Comparison of ENCODE assay signal across 12 cellular contexts in the genomic region with DNA sequence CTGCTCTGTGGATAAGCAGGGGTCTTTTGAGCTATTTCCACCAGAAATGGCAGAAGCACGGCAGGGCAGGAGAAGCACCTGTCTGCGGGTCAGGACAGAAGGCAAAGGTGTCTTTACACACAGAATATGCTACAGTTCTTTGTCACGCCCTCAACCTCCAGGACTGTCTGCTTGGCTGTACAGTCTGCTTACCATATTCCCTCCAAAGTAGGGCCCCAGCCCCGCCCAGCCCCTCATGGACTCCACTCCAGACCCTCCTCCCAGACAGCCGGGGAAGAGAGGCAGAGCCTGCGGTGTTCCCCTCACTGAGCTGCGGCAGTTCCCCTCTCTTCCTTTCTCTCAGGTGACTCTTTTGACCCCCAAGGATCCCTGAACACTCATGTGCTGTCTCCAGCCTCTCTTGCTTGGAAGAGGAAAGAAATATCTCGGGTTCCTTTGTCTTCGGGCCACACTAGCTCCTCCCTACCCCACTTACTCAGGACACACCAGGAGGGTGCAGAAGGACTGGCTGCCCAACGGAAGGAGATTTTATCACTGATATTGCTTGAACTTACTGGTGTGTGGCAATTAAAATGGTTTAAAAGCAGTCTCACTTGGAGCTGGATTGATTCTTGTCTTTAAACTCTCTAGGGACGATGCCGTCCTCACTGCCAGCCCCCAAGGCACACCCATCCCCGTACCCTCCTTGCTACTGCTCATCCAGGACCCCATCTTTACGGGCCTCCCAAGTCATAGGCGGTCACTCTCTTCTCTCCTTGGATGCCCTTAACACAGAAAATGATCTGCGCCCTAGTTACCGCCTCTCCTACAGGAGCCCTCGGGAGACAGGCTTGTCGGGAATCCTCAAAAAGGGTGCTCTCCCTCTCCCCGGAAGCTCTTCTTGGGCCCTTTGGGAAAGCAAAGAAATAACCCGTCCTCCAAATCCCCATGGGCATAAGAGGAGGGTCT.
DNase-seq lines count a peak whose midpoint lies in the region; ATAC-seq and TF ChIP-seq lines count a peak whose summit lies in the region.
"Had no signal": no experiment of that assay in that cellular context is flagged by ENCODE, and none has a peak within 500 bp of the region (broad histone marks: within the 10 kb centered on the region; RNA-seq: fewer than 3 reads in every experiment).

No MANE protein-coding gene starts in this region.

- H3K9ac ChIP-seq in H9 (ENCODE audit: extremely low read depth, insufficient read length, low read length) (no peak overlapping the region), SK-N-MC (ENCODE audit: insufficient read length) (peak overlapping the region; percentile 20)
- H3K9ac ChIP-seq: SK-N-SH had no signal

- H3K9me3 Mint-ChIP-seq in H9 (no peaks in the 10 kb centered on the region), glutamatergic neuron (ENCODE audit: unreplicated experiment) (peaks cover 21% of the 10 kb centered on the region)

- H3K27ac ChIP-seq in H9 (ENCODE audit: insufficient read length, low read depth, low read length) (no peak overlapping the region), SK-N-MC (no peak overlapping the region), spleen (peak overlapping the region in 7 of 8 donors; percentile 88 to 94 (median 90)), ovary (no peak overlapping the region)

- H3K4me3 Mint-ChIP-seq in H9 (no peak overlapping the region), glutamatergic neuron (ENCODE audit: unreplicated experiment) (peak overlapping the region; percentile 12)

- intact Hi-C loops in spleen (cut with DNase I; ENCODE audit: low total_unique reads): no loop called here
- intact Hi-C loops in ovary (cut with DNase I): no loop called here

- no peaks in the 10 kb centered on the region for H4K20me1 ChIP-seq in H9 (ENCODE audit: control insufficient read depth, insufficient read depth, insufficient read length)

- no peak overlapping the region for H3K23ac ChIP-seq in H9 (ENCODE audit: insufficient read length, low read depth, low read length)

- H3K4me1 Mint-ChIP-seq in H9 (peaks cover 46 to 48% of the 10 kb centered on the region in 2 experiments), glutamatergic neuron (ENCODE audit: low read depth, unreplicated experiment) (peaks cover 53% of the 10 kb centered on the region)

- no peak overlapping the region for H2BK5ac ChIP-seq in H9 (ENCODE audit: insufficient read length, low read length)

- H3T11ph ChIP-seq in H9 (ENCODE audit: low read length): no peak overlapping the region

- H3K79me1 ChIP-seq in H9 (ENCODE audit: insufficient read depth, low read depth, low read length, poor library complexity, severe bottlenecking): no peaks in the 10 kb centered on the region

- H3K27ac Mint-ChIP-seq in H9 (peak overlapping the region; percentile 15 to 84 (median 53); a peak in 3 of 7 replicates), glutamatergic neuron (ENCODE audit: unreplicated experiment) (peak overlapping the region; percentile 7)

- H3K4ac ChIP-seq in H9 (ENCODE audit: low read depth, low read length): no peak overlapping the region

- TF ChIP-seq POLR2A in spleen (IDR thresholded peaks at IDR 0.05) (no peak), ovary (IDR thresholded peaks at IDR 0.05) (no peak)

- no peak overlapping the region for H2AFZ ChIP-seq in H9 (ENCODE audit: low read length)

- H4K91ac ChIP-seq in H9 (ENCODE audit: insufficient read length, low read depth, low read length): no peak overlapping the region

- H3K18ac ChIP-seq in H9 (ENCODE audit: insufficient read length, low read depth, low read length): no peak overlapping the region

- H3K14ac ChIP-seq in H9 (ENCODE audit: insufficient read depth, low read length): no peak overlapping the region

- H3K4me3 ChIP-seq in SK-N-MC (no peak overlapping the region), spleen (peak overlapping the region in 1 of 8 donors; percentile 26), ovary (no peak overlapping the region)

- peaks cover 7% of the 10 kb centered on the region for H3K27me3 Mint-ChIP-seq in H9 (ENCODE audit: low read depth)
- H3K27me3 Mint-ChIP-seq in glutamatergic neuron (ENCODE audit: unreplicated experiment): peaks cover 11% of the 10 kb centered on the region

- DNase-seq in H9 (no peak), SK-N-MC (ENCODE audit: low read depth, low spot score) (no peak), glutamatergic neuron (no peak), spleen (no peak), UCSD-AML1 (lab: John Stamatoyannopoulos, UW; ENCODE audit: unreplicated experiment) (no peak), ovary (no peak)
- no peak for DNase-seq in central memory CD4-positive, alpha-beta T cell
- DNase-seq: activated effector memory CD4-positive, alpha-beta T cell treated with Interleukin-2 at 50 U/mL for 16 hours; NCI-H1694; SK-N-SH; stimulated activated CD4-positive, alpha-beta T cell treated with anti-CD3 and anti-CD28 coated beads, Interleukin-2, amount 100 ng/mL, for 24 hours had no signal

- TF ChIP-seq CTCF in H9 (conservative IDR thresholded peaks at IDR 0.05) (no peak), glutamatergic neuron (IDR thresholded peaks at IDR 0.05; ENCODE audit: partially characterized antibody, unreplicated experiment) (no peak), spleen (IDR thresholded peaks at IDR 0.05 in 8 of 11, conservative IDR thresholded peaks at IDR 0.05 in 3 of 11) (no peak), ovary (IDR thresholded peaks at IDR 0.05) (no peak)

- no CpG with 5 or more reads among the region's 21 CpGs for WGBS in H9 (ENCODE audit: extremely low coverage, insufficient read length, low lambda C conversion rate)
- 66 to 87% (median 75%) methylated on average over 21 of the region's 21 CpGs for WGBS in spleen, 5 donors
- WGBS in ovary, 3 donors: 92 to 96% (median 95%) methylated on average over 21 of the region's 21 CpGs

- H3K23me2 ChIP-seq in H9 (ENCODE audit: insufficient read length, low read depth, low read length, poor library complexity, severe bottlenecking): no peaks in the 10 kb centered on the region

- no peak for ATAC-seq in GM21526 (IDR thresholded peaks at IDR 0.05; ENCODE audit: low FRiP score, unreplicated experiment)

- H3K27me3 ChIP-seq in H9 (ENCODE audit: insufficient read depth, low read length) (no peaks in the 10 kb centered on the region), spleen (replicated peaks in 1 of 7) (no peaks in the 10 kb centered on the region), ovary (no peaks in the 10 kb centered on the region)

- H2BK12ac ChIP-seq in H9 (ENCODE audit: insufficient read length, low read depth, low read length): no peak overlapping the region

- H3K9me3 ChIP-seq in H9 (ENCODE audit: control insufficient read depth, low read depth, low read length): no peaks in the 10 kb centered on the region
- no peaks in the 10 kb centered on the region for H3K9me3 ChIP-seq in SK-N-MC (ENCODE audit: low read depth, low read length)
- no peaks in the 10 kb centered on the region for H3K9me3 ChIP-seq in spleen
- H3K9me3 ChIP-seq in ovary: no peaks in the 10 kb centered on the region
- H3K9me3 ChIP-seq: SK-N-SH had no signal

- H2BK120ac ChIP-seq in H9 (ENCODE audit: low read depth, low read length, poor library complexity, severe bottlenecking): no peak overlapping the region

- H2BK15ac ChIP-seq in H9 (ENCODE audit: low read depth, low read length): no peak overlapping the region

- no peak overlapping the region for H2AK5ac ChIP-seq in H9 (ENCODE audit: insufficient read length, low read length)

- no peaks in the 10 kb centered on the region for H3K79me2 ChIP-seq in H9 (ENCODE audit: insufficient read depth, low read length)

- no peak overlapping the region for H4K8ac ChIP-seq in H9 (replicated peaks; ENCODE audit: insufficient read length, low read depth, low read length)

- H4K5ac ChIP-seq in H9 (ENCODE audit: insufficient read length, low read depth, low read length): no peak overlapping the region

- no peak overlapping the region for H3K4me2 ChIP-seq in H9 (ENCODE audit: insufficient read depth, insufficient read length, low read length)
- H3K4me2 ChIP-seq: SK-N-SH had no signal

- no peaks in the 10 kb centered on the region for H3K36me3 Mint-ChIP-seq in H9 (ENCODE audit: insufficient read depth in 1 of 3, low read depth in 3 of 3)
- H3K36me3 Mint-ChIP-seq in glutamatergic neuron (ENCODE audit: unreplicated experiment): no peaks in the 10 kb centered on the region

- H3K4me1 ChIP-seq in H9 (ENCODE audit: insufficient read depth, low read length): peaks cover 3% of the 10 kb centered on the region; the same call in 1 of the 2 replicates
- H3K4me1 ChIP-seq in spleen: peaks cover 52 to 100% (median 86%) of the 10 kb centered on the region in 6 donors
- peaks cover 11% of the 10 kb centered on the region for H3K4me1 ChIP-seq in ovary (ENCODE audit: insufficient read depth)

- TF ChIP-seq EP300 in ovary (IDR thresholded peaks at IDR 0.05): no peak

- no peaks in the 10 kb centered on the region for H3K36me3 ChIP-seq in SK-N-MC (ENCODE audit: insufficient read depth, low read length)
- no peaks in the 10 kb centered on the region for H3K36me3 ChIP-seq in spleen
- no peaks in the 10 kb centered on the region for H3K36me3 ChIP-seq in ovary

- no peak overlapping the region for H2BK20ac ChIP-seq in H9 (ENCODE audit: low read depth, low read length, poor library complexity, severe bottlenecking)

- no peak overlapping the region for H3K56ac ChIP-seq in H9 (ENCODE audit: insufficient read length, low read depth, low read length)

Comparison
In these comparisons a context has a peak if more than half of its experiments do, and no peak if none do; other contexts are left out.
1. H3K27ac ChIP-seq: peak in spleen (7 of 8); none in H9 (single experiment), SK-N-MC (single experiment) and ovary (0 of 2).